ENCODE assay signal across 8 cellular contexts in genomic region chr7:603152-603941, GRCh38.
A peak's percentile ranks its signal among the peaks of the same experiment; 100 is the strongest.
DNase-seq lines count a peak whose midpoint lies in the region; TF ChIP-seq lines count a peak whose summit lies in the region.

No MANE protein-coding gene starts in this region.

- H3K27me3 ChIP-seq in muscle layer of duodenum (ENCODE audit: low read depth, low read length) (no peaks in the 10 kb centered on the region), thyroid gland (no peaks in the 10 kb centered on the region)

- H3K27ac Mint-ChIP-seq in activated T-helper 2 cell treated with anti-CD3 and anti-CD28 coated beads, Interferon-gamma antibody, Interleukin-2, Interleukin-4, amounts not matched to agents 10 μg/mL and 5 μg/mL and 100 μg/mL, durations not matched to agents 14 hours and 24 hours and 36 hours, result peak overlapping the region; percentile 99

- H3K36me3 ChIP-seq in muscle layer of duodenum (ENCODE audit: control insufficient read depth in 1 of 2, insufficient read depth in 2 of 2, low read length in 2 of 2) (peaks cover 0 to 6% of the 10 kb centered on the region in 2 donors), thyroid gland (no peaks in the 10 kb centered on the region)

- no peaks in the 10 kb centered on the region for H3K9me3 Mint-ChIP-seq in activated T-helper 2 cell treated with anti-CD3 and anti-CD28 coated beads, Interferon-gamma antibody, Interleukin-2, Interleukin-4, amounts not matched to agents 10 μg/mL and 5 μg/mL and 100 μg/mL, durations not matched to agents 14 hours and 24 hours and 36 hours

- H3K27ac ChIP-seq in muscle layer of duodenum (ENCODE audit: low read length) (peak overlapping the region; percentile 74), thyroid gland (peak overlapping the region; percentile 79 to 85 (median 82))

- H3K4me1 ChIP-seq in muscle layer of duodenum (ENCODE audit: control insufficient read depth in 1 of 2, insufficient read depth in 2 of 2, low read length in 2 of 2) (peaks cover 4 to 12% of the 10 kb centered on the region in 2 donors), thyroid gland (peaks cover 0 to 40% of the 10 kb centered on the region in 2 donors)

- no peak for TF ChIP-seq POLR2A in thyroid gland (IDR thresholded peaks at IDR 0.05)

- intact Hi-C loops in activated T-helper 2 cell treated with anti-CD3 and anti-CD28 coated beads, Interferon-gamma antibody, Interleukin-2, Interleukin-4, amounts not matched to agents 10 μg/mL and 5 μg/mL and 100 μg/mL, durations not matched to agents 14 hours and 24 hours and 36 hours (cut with micrococcal nuclease), result loop anchor here (5.0 kb wide), 2 partner anchors 229 to 319 kb away; partner anchors contain the start of gene SUN1
- intact Hi-C loops in thyroid gland (cut with DNase I), result no loop called here

- TF ChIP-seq CTCF in thyroid gland (IDR thresholded peaks at IDR 0.05), result no peak

- H3K4me3 ChIP-seq in muscle layer of duodenum (ENCODE audit: low read depth in 1 of 2, low read length in 2 of 2) (no peak overlapping the region), thyroid gland (replicated peaks in 1 of 3) (no peak overlapping the region)

- DNase-seq in activated T-cell treated with anti-CD3 and anti-CD28 coated beads for 4 hours (peak; percentile 53), thyroid gland (no peak), EL (no peak), COLO668 (lab: John Stamatoyannopoulos, UW; ENCODE audit: unreplicated experiment) (no peak), NOMO-1 treated with dmso at 0.1 percent for 144 hours (lab: John Stamatoyannopoulos, UW; ENCODE audit: unreplicated experiment) (no peak)
- no peak for DNase-seq in activated T-cell treated with anti-CD3 and anti-CD28 coated beads, Interleukin-2, amount 50 U/mL, for 1 hour
- DNase-seq in activated T-helper 2 cell treated with anti-CD3 and anti-CD28 coated beads, Interferon-gamma antibody, Interleukin-2, Interleukin-4, amounts not matched to agents 10 μg/mL and 5 μg/mL and 100 μg/mL, durations not matched to agents 14 hours and 24 hours and 36 hours (ENCODE audit: low spot score), result no peak

- H3K9me3 ChIP-seq in muscle layer of duodenum (ENCODE audit: control insufficient read depth in 1 of 2, low read length in 2 of 2), result no peaks in the 10 kb centered on the region
- no peaks in the 10 kb centered on the region for H3K9me3 ChIP-seq in thyroid gland

- WGBS in thyroid gland, 2 donors, result 90 to 92% methylated on average over 12 of the region's 12 CpGs

- H3K36me3 Mint-ChIP-seq in activated T-helper 2 cell treated with anti-CD3 and anti-CD28 coated beads, Interferon-gamma antibody, Interleukin-2, Interleukin-4, amounts not matched to agents 10 μg/mL and 5 μg/mL and 100 μg/mL, durations not matched to agents 14 hours and 24 hours and 36 hours (ENCODE audit: low read depth), result peaks cover 43% of the 10 kb centered on the region

- H3K4me3 Mint-ChIP-seq in activated T-helper 2 cell treated with anti-CD3 and anti-CD28 coated beads, Interferon-gamma antibody, Interleukin-2, Interleukin-4, amounts not matched to agents 10 μg/mL and 5 μg/mL and 100 μg/mL, durations not matched to agents 14 hours and 24 hours and 36 hours (ENCODE audit: low read depth), result peak overlapping the region; percentile 74

- H3K4me1 Mint-ChIP-seq in activated T-helper 2 cell treated with anti-CD3 and anti-CD28 coated beads, Interferon-gamma antibody, Interleukin-2, Interleukin-4, amounts not matched to agents 10 μg/mL and 5 μg/mL and 100 μg/mL, durations not matched to agents 14 hours and 24 hours and 36 hours (ENCODE audit: low read depth), result peaks cover 44% of the 10 kb centered on the region

- H3K27me3 Mint-ChIP-seq in activated T-helper 2 cell treated with anti-CD3 and anti-CD28 coated beads, Interferon-gamma antibody, Interleukin-2, Interleukin-4, amounts not matched to agents 10 μg/mL and 5 μg/mL and 100 μg/mL, durations not matched to agents 14 hours and 24 hours and 36 hours (ENCODE audit: low read depth), result no peaks in the 10 kb centered on the region
